In the genomic region with DNA sequence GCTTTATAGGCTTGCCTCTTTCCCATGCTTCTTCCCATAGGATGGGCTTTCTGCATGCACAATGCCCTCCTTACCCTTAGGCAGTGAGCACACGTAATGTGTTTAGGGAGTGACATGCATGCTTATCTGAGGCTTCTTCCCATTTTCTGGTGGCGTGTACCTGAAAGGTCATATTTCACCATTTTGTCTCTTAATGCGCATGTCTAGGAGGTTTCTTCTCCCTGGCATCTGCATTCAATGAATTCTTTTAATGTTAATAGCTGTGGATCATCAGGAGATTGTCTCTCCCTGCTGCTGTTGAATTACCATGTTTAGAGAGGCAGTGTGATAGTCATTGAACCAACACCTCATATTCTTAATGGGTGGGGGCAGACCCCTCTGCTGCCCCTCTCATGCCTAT, we compare ENCODE assay signal across 40 cellular contexts.
"Had no signal": no experiment of that assay in that cellular context is flagged by ENCODE, and none has a peak within 500 bp of the region (broad histone marks: within the 10 kb centered on the region; RNA-seq: fewer than 3 reads in every experiment).

No MANE protein-coding gene starts in this region.

- FAIRE-seq: astrocyte, bronchial epithelial cell had no signal

- H3K4me1 ChIP-seq: adrenal gland, ascending aorta, body of pancreas, breast epithelium had no signal

- H3K9me3 Mint-ChIP-seq: activated naive CD4-positive, alpha-beta T cell treated with anti-CD3 and anti-CD28 coated beads, Interleukin-2, amount 10 ng/mL, durations not matched to agents 7 days and 5 days; activated naive CD4-positive, alpha-beta T cell treated with anti-CD3 and anti-CD28 coated beads, Interleukin-2, amount 50 U/mL, for 24 hours; activated naive CD4-positive, alpha-beta T cell treated with anti-CD3 and anti-CD28 coated beads, Interleukin-2, amount 50 U/mL, for 72 hours; activated T-cell treated with anti-CD3 and anti-CD28 coated beads, Interleukin-2, amount 50 U/mL, for 24 hours; activated T-cell treated with anti-CD3 and anti-CD28 coated beads, Interleukin-2, amount 50 U/mL, for 4 hours; activated T-cell treated with anti-CD3 and anti-CD28 coated beads, Interleukin-2, amount 50 U/mL, for 72 hours; activated T-helper 1 cell treated with anti-CD3 and anti-CD28 coated beads, Interleukin-12 subunit alpha, Interleukin-12 subunit beta, Interleukin-2, Interleukin-4 antibody, amounts not matched to agents 30 ng/mL and 10 ng/mL and 1 ng/mL, durations not matched to agents 14 hours and 24 hours and 36 hours; activated T-helper 2 cell treated with anti-CD3 and anti-CD28 coated beads, Interferon-gamma antibody, Interleukin-2, Interleukin-4, amounts not matched to agents 10 μg/mL and 5 μg/mL and 100 μg/mL, durations not matched to agents 14 hours and 24 hours and 36 hours; central memory CD8-positive, alpha-beta T cell had no signal

- H3K27me3 ChIP-seq: adrenal gland, ascending aorta, body of pancreas, brain microvascular endothelial cell, breast epithelium, cardiac muscle cell had no signal

- H3K27ac ChIP-seq: adrenal gland, ascending aorta, body of pancreas, brain microvascular endothelial cell, breast epithelium, cardiac muscle cell had no signal

- H3K4me3 ChIP-seq: adrenal gland, ascending aorta, body of pancreas, breast epithelium, cardiac muscle cell had no signal

- H3K36me3 ChIP-seq: adrenal gland, ascending aorta, brain microvascular endothelial cell, breast epithelium, cardiac muscle cell had no signal

- H3K4me3 Mint-ChIP-seq: activated naive CD4-positive, alpha-beta T cell treated with anti-CD3 and anti-CD28 coated beads for 36 hours; activated naive CD4-positive, alpha-beta T cell treated with anti-CD3 and anti-CD28 coated beads, Interleukin-2, amount 10 ng/mL, durations not matched to agents 7 days and 5 days; activated naive CD4-positive, alpha-beta T cell treated with anti-CD3 and anti-CD28 coated beads, Interleukin-2, amount 50 U/mL, for 24 hours; activated naive CD8-positive, alpha-beta T cell; activated naive CD8-positive, alpha-beta T cell treated with anti-CD3 and anti-CD28 coated beads for 36 hours; activated naive CD8-positive, alpha-beta T cell treated with anti-CD3 and anti-CD28 coated beads, Interleukin-2, amount 10 ng/mL, durations not matched to agents 7 days and 5 days; activated naive CD8-positive, alpha-beta T cell treated with anti-CD3 and anti-CD28 coated beads, Interleukin-2, amount 50 U/mL, for 24 hours; activated T-cell treated with anti-CD3 and anti-CD28 coated beads, Interleukin-2, amount 50 U/mL, for 24 hours; activated T-cell treated with anti-CD3 and anti-CD28 coated beads, Interleukin-2, amount 50 U/mL, for 4 hours; activated T-cell treated with anti-CD3 and anti-CD28 coated beads, Interleukin-2, amount 50 U/mL, for 72 hours; activated T-helper 1 cell treated with anti-CD3 and anti-CD28 coated beads, Interleukin-12 subunit alpha, Interleukin-12 subunit beta, Interleukin-2, Interleukin-4 antibody, amounts not matched to agents 30 ng/mL and 10 ng/mL and 1 ng/mL, durations not matched to agents 14 hours and 24 hours and 36 hours; activated T-helper 17 cell treated with anti-CD3 and anti-CD28 coated beads, Interleukin-2, amount 50 U/mL, for 72 hours; brain; central memory CD8-positive, alpha-beta T cell had no signal

- H3K27me3 Mint-ChIP-seq: activated naive CD4-positive, alpha-beta T cell treated with anti-CD3 and anti-CD28 coated beads, Interleukin-2, amount 10 ng/mL, durations not matched to agents 7 days and 5 days; activated naive CD4-positive, alpha-beta T cell treated with anti-CD3 and anti-CD28 coated beads, Interleukin-2, amount 50 U/mL, for 24 hours; activated naive CD8-positive, alpha-beta T cell; activated naive CD8-positive, alpha-beta T cell treated with anti-CD3 and anti-CD28 coated beads for 36 hours; activated naive CD8-positive, alpha-beta T cell treated with anti-CD3 and anti-CD28 coated beads, Interleukin-2, amount 10 ng/mL, durations not matched to agents 7 days and 5 days; activated naive CD8-positive, alpha-beta T cell treated with anti-CD3 and anti-CD28 coated beads, Interleukin-2, amount 50 U/mL, for 24 hours; activated T-cell treated with anti-CD3 and anti-CD28 coated beads, Interleukin-2, amount 50 U/mL, for 24 hours; activated T-helper 17 cell treated with anti-CD3 and anti-CD28 coated beads, Interleukin-2, amount 50 U/mL, for 72 hours; central memory CD8-positive, alpha-beta T cell had no signal

- H3K4me1 Mint-ChIP-seq: activated naive CD4-positive, alpha-beta T cell treated with anti-CD3 and anti-CD28 coated beads, Interleukin-2, amount 10 ng/mL, durations not matched to agents 7 days and 5 days; activated naive CD4-positive, alpha-beta T cell treated with anti-CD3 and anti-CD28 coated beads, Interleukin-2, amount 50 U/mL, for 24 hours; activated naive CD8-positive, alpha-beta T cell treated with anti-CD3 and anti-CD28 coated beads for 36 hours; activated naive CD8-positive, alpha-beta T cell treated with anti-CD3 and anti-CD28 coated beads, Interleukin-2, amount 10 ng/mL, durations not matched to agents 7 days and 5 days; activated naive CD8-positive, alpha-beta T cell treated with anti-CD3 and anti-CD28 coated beads, Interleukin-2, amount 50 U/mL, for 24 hours; activated T-helper 17 cell treated with anti-CD3 and anti-CD28 coated beads, Interleukin-2, amount 50 U/mL, for 72 hours; brain; central memory CD8-positive, alpha-beta T cell had no signal

- DNase-seq: activated effector memory CD4-positive, alpha-beta T cell treated with anti-CD3 and anti-CD28 coated beads, Interleukin-2, amount 50 U/mL, for 16 hours; activated effector memory CD4-positive, alpha-beta T cell treated with Interleukin-2 at 50 U/mL for 16 hours; activated gamma-delta T cell; activated gamma-delta T cell treated with Interleukin-2 at 50 U/mL for 16 hours; activated naive CD4-positive, alpha-beta T cell; activated naive CD4-positive, alpha-beta T cell treated with anti-CD3 and anti-CD28 coated beads for 36 hours; activated naive CD4-positive, alpha-beta T cell treated with anti-CD3 and anti-CD28 coated beads, Interleukin-2, amount 10 ng/mL, durations not matched to agents 7 days and 5 days; activated naive CD4-positive, alpha-beta T cell treated with anti-CD3 and anti-CD28 coated beads, Interleukin-2, amount 50 U/mL, for 16 hours; activated naive CD4-positive, alpha-beta T cell treated with Interleukin-2 at 50 U/mL for 16 hours; activated naive CD8-positive, alpha-beta T cell treated with anti-CD3 and anti-CD28 coated beads for 36 hours; activated naive CD8-positive, alpha-beta T cell treated with anti-CD3 and anti-CD28 coated beads, Interleukin-2, amount 10 ng/mL, durations not matched to agents 7 days and 5 days; activated naive CD8-positive, alpha-beta T cell treated with anti-CD3 and anti-CD28 coated beads, Interleukin-2, amount 50 U/mL, for 24 hours; activated T-cell treated with anti-CD3 and anti-CD28 coated beads, Interleukin-2, amount 50 U/mL, for 1 hour; activated T-cell treated with anti-CD3 and anti-CD28 coated beads, Interleukin-2, amount 50 U/mL, for 24 hours; activated T-cell treated with anti-CD3 and anti-CD28 coated beads, Interleukin-2, amount 50 U/mL, for 4 hours; activated T-cell treated with anti-CD3 and anti-CD28 coated beads, Interleukin-2, amount 50 U/mL, for 48 hours; activated T-cell treated with anti-CD3 and anti-CD28 coated beads, Interleukin-2, amount 50 U/mL, for 72 hours; adrenal gland; amniotic stem cell; amygdala; anterior cingulate cortex; aorta; body of pancreas; brain microvascular endothelial cell; caudate nucleus; central memory CD4-positive, alpha-beta T cell; cerebellar nuclear complex had no signal

- H3K36me3 Mint-ChIP-seq: activated naive CD4-positive, alpha-beta T cell treated with anti-CD3 and anti-CD28 coated beads, Interleukin-2, amount 10 ng/mL, durations not matched to agents 7 days and 5 days; activated naive CD4-positive, alpha-beta T cell treated with anti-CD3 and anti-CD28 coated beads, Interleukin-2, amount 50 U/mL, for 24 hours; activated naive CD4-positive, alpha-beta T cell treated with anti-CD3 and anti-CD28 coated beads, Interleukin-2, amount 50 U/mL, for 72 hours; activated naive CD8-positive, alpha-beta T cell treated with anti-CD3 and anti-CD28 coated beads, Interleukin-2, amount 10 ng/mL, durations not matched to agents 7 days and 5 days; brain had no signal

- ATAC-seq: activated naive CD4-positive, alpha-beta T cell treated with anti-CD3 and anti-CD28 coated beads, Interleukin-2, amount 50 U/mL, for 72 hours; activated naive CD8-positive, alpha-beta T cell treated with anti-CD3 and anti-CD28 coated beads, Interleukin-2, amount 50 U/mL, for 24 hours; activated T-cell treated with anti-CD3 and anti-CD28 coated beads, Interleukin-2, amount 50 U/mL, for 4 hours; activated T-cell treated with anti-CD3 and anti-CD28 coated beads, Interleukin-2, amount 50 U/mL, for 72 hours; activated T-helper 17 cell treated with anti-CD3 and anti-CD28 coated beads, Interleukin-2, amount 50 U/mL, for 72 hours; body of pancreas had no signal

- H3K9me3 ChIP-seq: adrenal gland, ascending aorta, body of pancreas had no signal

- H3K27ac Mint-ChIP-seq: activated naive CD4-positive, alpha-beta T cell treated with anti-CD3 and anti-CD28 coated beads for 36 hours; activated naive CD4-positive, alpha-beta T cell treated with anti-CD3 and anti-CD28 coated beads, Interleukin-2, amount 10 ng/mL, durations not matched to agents 7 days and 5 days; activated naive CD4-positive, alpha-beta T cell treated with anti-CD3 and anti-CD28 coated beads, Interleukin-2, amount 50 U/mL, for 24 hours; activated naive CD4-positive, alpha-beta T cell treated with anti-CD3 and anti-CD28 coated beads, Interleukin-2, amount 50 U/mL, for 72 hours; activated naive CD8-positive, alpha-beta T cell; activated naive CD8-positive, alpha-beta T cell treated with anti-CD3 and anti-CD28 coated beads for 36 hours; activated naive CD8-positive, alpha-beta T cell treated with anti-CD3 and anti-CD28 coated beads, Interleukin-2, amount 10 ng/mL, durations not matched to agents 7 days and 5 days; activated naive CD8-positive, alpha-beta T cell treated with anti-CD3 and anti-CD28 coated beads, Interleukin-2, amount 50 U/mL, for 24 hours; activated T-cell treated with anti-CD3 and anti-CD28 coated beads, Interleukin-2, amount 50 U/mL, for 24 hours; activated T-cell treated with anti-CD3 and anti-CD28 coated beads, Interleukin-2, amount 50 U/mL, for 72 hours; activated T-helper 1 cell treated with anti-CD3 and anti-CD28 coated beads, Interleukin-12 subunit alpha, Interleukin-12 subunit beta, Interleukin-2, Interleukin-4 antibody, amounts not matched to agents 30 ng/mL and 10 ng/mL and 1 ng/mL, durations not matched to agents 14 hours and 24 hours and 36 hours; activated T-helper 17 cell treated with anti-CD3 and anti-CD28 coated beads, Interleukin-2, amount 50 U/mL, for 72 hours; activated T-helper 2 cell treated with anti-CD3 and anti-CD28 coated beads, Interferon-gamma antibody, Interleukin-2, Interleukin-4, amounts not matched to agents 10 μg/mL and 5 μg/mL and 100 μg/mL, durations not matched to agents 14 hours and 24 hours and 36 hours; brain had no signal
